Comparison of ENCODE assay signal across 1 cellular context in the genomic region with DNA sequence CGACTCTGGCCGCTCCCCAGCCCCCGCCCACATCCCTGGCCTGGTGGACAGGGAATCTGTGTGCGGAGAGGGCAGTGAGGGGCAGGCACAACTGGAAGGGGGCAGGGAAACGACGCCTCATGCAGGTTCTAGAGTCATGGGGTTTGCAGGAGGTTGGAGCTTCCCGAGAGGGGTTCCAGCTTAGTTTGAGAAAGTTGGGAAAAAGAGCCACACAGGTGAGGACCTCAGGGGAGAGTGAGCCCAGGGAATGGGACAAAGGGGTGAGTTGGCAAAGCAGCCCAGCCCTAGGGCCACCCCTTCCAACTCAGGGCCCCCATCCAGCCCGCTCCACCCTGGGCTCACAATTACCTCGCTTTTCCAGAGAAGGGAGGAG.
TF ChIP-seq lines count a peak whose summit lies in the region.

No MANE protein-coding gene starts in this region.

TF ChIP-seq in HepG2, 621 proteins besides CTCF, POLR2A, EP300 and RAD21 (continued from another document):
- TF ChIP-seq, protein P1, sequence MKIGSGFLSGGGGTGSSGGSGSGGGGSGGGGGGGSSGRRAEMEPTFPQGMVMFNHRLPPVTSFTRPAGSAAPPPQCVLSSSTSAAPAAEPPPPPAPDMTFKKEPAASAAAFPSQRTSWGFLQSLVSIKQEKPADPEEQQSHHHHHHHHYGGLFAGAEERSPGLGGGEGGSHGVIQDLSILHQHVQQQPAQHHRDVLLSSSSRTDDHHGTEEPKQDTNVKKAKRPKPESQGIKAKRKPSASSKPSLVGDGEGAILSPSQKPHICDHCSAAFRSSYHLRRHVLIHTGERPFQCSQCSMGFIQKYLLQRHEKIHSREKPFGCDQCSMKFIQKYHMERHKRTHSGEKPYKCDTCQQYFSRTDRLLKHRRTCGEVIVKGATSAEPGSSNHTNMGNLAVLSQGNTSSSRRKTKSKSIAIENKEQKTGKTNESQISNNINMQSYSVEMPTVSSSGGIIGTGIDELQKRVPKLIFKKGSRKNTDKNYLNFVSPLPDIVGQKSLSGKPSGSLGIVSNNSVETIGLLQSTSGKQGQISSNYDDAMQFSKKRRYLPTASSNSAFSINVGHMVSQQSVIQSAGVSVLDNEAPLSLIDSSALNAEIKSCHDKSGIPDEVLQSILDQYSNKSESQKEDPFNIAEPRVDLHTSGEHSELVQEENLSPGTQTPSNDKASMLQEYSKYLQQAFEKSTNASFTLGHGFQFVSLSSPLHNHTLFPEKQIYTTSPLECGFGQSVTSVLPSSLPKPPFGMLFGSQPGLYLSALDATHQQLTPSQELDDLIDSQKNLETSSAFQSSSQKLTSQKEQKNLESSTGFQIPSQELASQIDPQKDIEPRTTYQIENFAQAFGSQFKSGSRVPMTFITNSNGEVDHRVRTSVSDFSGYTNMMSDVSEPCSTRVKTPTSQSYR (CRISPR knock-in tag; IDR thresholded peaks at IDR 0.05; ENCODE audit: borderline replicate concordance) = peak; percentile 73
- TF ChIP-seq ZNF382 (CRISPR knock-in tag; IDR thresholded peaks at IDR 0.05; ENCODE audit: borderline replicate concordance) = no peak
- 0 out of 2 replicates have a peak, but pooled peaks have one; percentile 20 for TF ChIP-seq NR2F6 (IDR thresholded peaks at IDR 0.05)
- no peak for TF ChIP-seq NR2F6 (CRISPR knock-in tag; IDR thresholded peaks at IDR 0.05)
- TF ChIP-seq, protein P2, sequence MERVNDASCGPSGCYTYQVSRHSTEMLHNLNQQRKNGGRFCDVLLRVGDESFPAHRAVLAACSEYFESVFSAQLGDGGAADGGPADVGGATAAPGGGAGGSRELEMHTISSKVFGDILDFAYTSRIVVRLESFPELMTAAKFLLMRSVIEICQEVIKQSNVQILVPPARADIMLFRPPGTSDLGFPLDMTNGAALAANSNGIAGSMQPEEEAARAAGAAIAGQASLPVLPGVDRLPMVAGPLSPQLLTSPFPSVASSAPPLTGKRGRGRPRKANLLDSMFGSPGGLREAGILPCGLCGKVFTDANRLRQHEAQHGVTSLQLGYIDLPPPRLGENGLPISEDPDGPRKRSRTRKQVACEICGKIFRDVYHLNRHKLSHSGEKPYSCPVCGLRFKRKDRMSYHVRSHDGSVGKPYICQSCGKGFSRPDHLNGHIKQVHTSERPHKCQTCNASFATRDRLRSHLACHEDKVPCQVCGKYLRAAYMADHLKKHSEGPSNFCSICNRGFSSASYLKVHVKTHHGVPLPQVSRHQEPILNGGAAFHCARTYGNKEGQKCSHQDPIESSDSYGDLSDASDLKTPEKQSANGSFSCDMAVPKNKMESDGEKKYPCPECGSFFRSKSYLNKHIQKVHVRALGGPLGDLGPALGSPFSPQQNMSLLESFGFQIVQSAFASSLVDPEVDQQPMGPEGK (CRISPR knock-in tag; IDR thresholded peaks at IDR 0.05) = peak; percentile 83
- no peak for TF ChIP-seq SKI (IDR thresholded peaks at IDR 0.05; ENCODE audit: partially characterized antibody)
